In genomic region chr17:50076591-50077235, GRCh38 we compare ENCODE assay signal across 19 cellular contexts. TPM values are rescaled to one million over a fixed set of nuclear protein-coding genes. Genes with fewer than 3 reads are reported as not detected.
DNase-seq lines count a peak whose midpoint lies in the region; FAIRE-seq and TF ChIP-seq lines count a peak whose summit lies in the region.
"Had no signal": no experiment of that assay in that cellular context is flagged by ENCODE, and none has a peak within 500 bp of the region (broad histone marks: within the 10 kb centered on the region; RNA-seq: fewer than 3 reads in every experiment).

No MANE protein-coding gene starts in this region.

- FAIRE-seq in HTR-8/SVneo (lab: Jason Lieb, UNC): peak; percentile 67

- H3K4me3 Mint-ChIP-seq in progenitor cell of endocrine pancreas (ENCODE audit: low read depth): no peak overlapping the region
- H3K4me3 Mint-ChIP-seq: stimulated activated naive B cell treated with anti-CD40 and anti-IgM and Interleukin-4, amounts not matched to agents 10 μg/mL and 1 μg/mL and 100 μg/mL, for 72 hours had no signal

- no peaks in the 10 kb centered on the region for H3K9me3 Mint-ChIP-seq in progenitor cell of endocrine pancreas (ENCODE audit: low read depth)

- H3K27me3 Mint-ChIP-seq in progenitor cell of endocrine pancreas: peaks cover 30% of the 10 kb centered on the region

- H3K4me1 Mint-ChIP-seq in progenitor cell of endocrine pancreas (ENCODE audit: low read depth): no peaks in the 10 kb centered on the region

- H3K27ac Mint-ChIP-seq in progenitor cell of endocrine pancreas: no peak overlapping the region
- H3K27ac Mint-ChIP-seq: stimulated activated naive B cell treated with anti-CD40 and anti-IgM and Interleukin-4, amounts not matched to agents 10 μg/mL and 1 μg/mL and 100 μg/mL, for 72 hours had no signal

- TF ChIP-seq CTCF in progenitor cell of endocrine pancreas (IDR thresholded peaks at IDR 0.05; ENCODE audit: unreplicated experiment): no peak

- DNase-seq in COR-L47 (lab: John Stamatoyannopoulos, UW) (peak; percentile 10), HTR-8/SVneo (ENCODE audit: insufficient read length, low spot score) (no peak), SK-N-DZ (ENCODE audit: low spot score) (peak; percentile 63), left kidney (ENCODE audit: low read depth, low spot score) (peak; percentile 87), progenitor cell of endocrine pancreas (ENCODE audit: low spot score, unreplicated experiment) (no peak), DMS53 (lab: John Stamatoyannopoulos, UW) (no peak), NCI-H2081 (lab: John Stamatoyannopoulos, UW) (no peak)
- no peak for DNase-seq in activated T-cell treated with anti-CD3 and anti-CD28 coated beads, Interleukin-2, amount 50 U/mL, for 48 hours
- DNase-seq: activated CD4-positive, alpha-beta T cell treated with anti-CD3 and anti-CD28 coated beads, Interleukin-2, amount 50 U/mL, for 1 hour; activated CD8-positive, alpha-beta memory T cell treated with anti-CD3 and anti-CD28 coated beads, Interleukin-2, amount 50 U/mL, for 4 hours; activated effector memory CD4-positive, alpha-beta T cell treated with anti-CD3 and anti-CD28 coated beads, Interleukin-2, amount 50 U/mL, for 16 hours; adrenal gland; DMS79 treated with DMSO at 0.1 percent for 48 hours; dorsolateral prefrontal cortex; erythroblast; mucosa of descending colon; NCI-H226; stimulated activated naive B cell treated with anti-CD40 and anti-IgM and Interleukin-4, amounts not matched to agents 10 μg/mL and 1 μg/mL and 100 μg/mL, for 72 hours; thyroid gland had no signal

- H3K36me3 Mint-ChIP-seq in progenitor cell of endocrine pancreas (ENCODE audit: insufficient read depth): peaks cover 10% of the 10 kb centered on the region

RNA-seq across cellular contexts. Expression of gene PDK2, which starts 18.4 kb away (rescaled TPM):
- polyA plus RNA-seq in SK-N-DZ (2014; cell fraction: cytosol; rRNA removed): 24.2 and 27.4 TPM in 2 replicates
- 17.1 and 34.6 TPM in 2 replicates for polyA plus RNA-seq in SK-N-DZ (2014; cell fraction: nucleus; rRNA removed)
- total RNA-seq in progenitor cell of endocrine pancreas: 35.7 and 37.1 TPM in 2 replicates

RNA-seq across cellular contexts. Expression of gene ITGA3, which starts 20.8 kb away (rescaled TPM):
- polyA plus RNA-seq in SK-N-DZ (2014; cell fraction: cytosol; rRNA removed): 0.78 and 1.8 TPM in 2 replicates
- 1.8 and 3.1 TPM in 2 replicates for polyA plus RNA-seq in SK-N-DZ (2014; cell fraction: nucleus; rRNA removed)
- total RNA-seq in progenitor cell of endocrine pancreas: 17.6 and 19.5 TPM in 2 replicates

RNA-seq across cellular contexts. Expression of gene SAMD14, which starts 53.2 kb away (rescaled TPM):
- polyA plus RNA-seq in SK-N-DZ (2014; cell fraction: cytosol; rRNA removed): 24.3 and 33.6 TPM in 2 replicates
- 64.8 and 91.0 TPM in 2 replicates for polyA plus RNA-seq in SK-N-DZ (2014; cell fraction: nucleus; rRNA removed)
- 6.0 and 7.7 TPM in 2 replicates for total RNA-seq in progenitor cell of endocrine pancreas

Comparison
In these comparisons a context has a peak if more than half of its experiments do, and no peak if none do; other contexts are left out.
1. DNase-seq: peak in COR-L47 (single experiment), SK-N-DZ (single experiment) and left kidney (single experiment); none in HTR-8/SVneo (single experiment), activated T-cell treated with anti-CD3 and anti-CD28 coated beads, Interleukin-2, amount 50 U/mL, for 48 hours (0 of 2), progenitor cell of endocrine pancreas (single experiment), DMS53 (single experiment) and NCI-H2081 (0 of 2).